10 cellular contexts compared by ENCODE assay signal in the genomic region with DNA sequence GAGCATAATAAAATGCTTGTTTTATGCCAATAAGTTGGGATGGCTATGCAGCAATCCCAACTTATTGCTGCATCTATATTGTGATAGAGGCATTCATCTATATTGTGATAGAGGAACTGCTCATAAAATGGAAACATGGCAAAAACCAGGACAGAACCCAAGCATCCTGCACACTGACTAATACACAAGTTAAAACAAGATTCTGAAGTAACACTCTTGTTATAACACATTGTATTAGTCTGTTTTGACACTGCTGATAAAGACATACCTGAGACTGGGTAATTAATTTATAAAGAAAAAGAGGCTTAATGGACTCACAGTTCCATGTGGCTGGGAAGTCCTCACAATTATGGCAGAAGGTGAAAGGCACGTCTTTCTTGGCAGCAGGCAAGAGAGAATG. TPM values are rescaled to one million over a fixed set of nuclear protein-coding genes. Genes with fewer than 3 reads are reported as not detected.
"Had no signal": no experiment of that assay in that cellular context is flagged by ENCODE, and none has a peak within 500 bp of the region (broad histone marks: within the 10 kb centered on the region; RNA-seq: fewer than 3 reads in every experiment).

No MANE protein-coding gene starts in this region.

- H3K9me3 ChIP-seq: HAP-1 had no signal

- ATAC-seq: HCT116, K562 had no signal

- H3K36me3 ChIP-seq: HAP-1 had no signal

- DNase-seq: GM23248, GOT3, H7, HFFc6, IMR-90, KG1 had no signal

- H3K4me3 ChIP-seq: GM23248, HAP-1, K562 had no signal

- H3K27ac ChIP-seq: GM23248 had no signal

- H3K4me1 ChIP-seq: HAP-1 had no signal

RNA-seq across cellular contexts. Expression of gene KCNK10, which starts 36.8 kb away (rescaled TPM):
- total RNA-seq: GM23248, HFFc6, HT-29, IMR-90, K562 had no signal
- polyA plus RNA-seq: GM23248, IMR-90, K562 had no signal
